In the genomic region with DNA sequence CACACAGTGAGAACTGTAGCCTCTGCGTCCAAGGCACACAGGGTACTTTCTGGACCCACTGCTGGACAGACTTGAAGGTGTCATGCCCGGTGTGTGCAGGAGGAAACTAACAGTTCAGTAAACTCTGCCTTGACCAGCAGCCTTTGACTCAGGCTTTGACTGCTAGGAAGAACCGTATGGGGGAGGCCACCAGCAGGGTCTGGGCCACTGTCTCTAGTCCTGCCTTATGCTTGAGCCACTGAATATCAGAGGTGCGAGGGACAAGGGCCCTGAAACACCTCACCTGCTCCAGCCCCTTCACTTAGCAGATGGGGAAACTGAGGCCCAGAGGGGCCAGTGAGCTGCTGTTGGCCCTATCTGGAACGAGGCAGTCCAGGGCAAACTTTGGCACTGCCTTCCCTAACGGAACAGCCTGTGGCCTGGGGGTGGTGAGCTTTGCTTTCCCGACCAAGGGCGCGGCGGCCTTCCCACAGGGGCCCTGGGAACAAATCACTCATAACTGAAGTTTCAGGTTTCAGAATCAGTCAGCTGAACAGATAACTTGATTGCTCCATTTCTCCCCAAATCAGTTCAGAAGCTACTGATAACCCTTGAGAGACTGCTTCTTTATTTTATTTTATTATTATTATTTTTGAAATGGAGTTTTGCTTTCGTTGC, we compare ENCODE assay signal across 8 cellular contexts.
DNase-seq lines count a peak whose midpoint lies in the region; ATAC-seq and TF ChIP-seq lines count a peak whose summit lies in the region.

No MANE protein-coding gene starts in this region.

- no peaks in the 10 kb centered on the region for H3K9me3 ChIP-seq in body of pancreas

- H3K4me3 ChIP-seq in body of pancreas, result no peak overlapping the region

- H3K9me3 Mint-ChIP-seq in activated T-cell treated with anti-CD3 and anti-CD28 coated beads, Interleukin-2, amount 50 U/mL, for 24 hours, result no peaks in the 10 kb centered on the region

- no peaks in the 10 kb centered on the region for H3K4me1 ChIP-seq in body of pancreas

- H3K27me3 ChIP-seq in body of pancreas, result no peaks in the 10 kb centered on the region

- no peak overlapping the region for H3K27ac ChIP-seq in body of pancreas

- DNase-seq in activated T-cell treated with anti-CD3 and anti-CD28 coated beads, Interleukin-2, amount 50 U/mL, for 24 hours, result peak; percentile 75
- peak; percentile 46 to 60 for DNase-seq in stimulated activated CD8-positive, alpha-beta memory T cell treated with anti-CD3 and anti-CD28 coated beads, Interleukin-15, amount 100 ng/mL, for 48 hours (ENCODE audit: low read depth in 2 of 2)
- DNase-seq in body of pancreas (no peak), amniotic stem cell (lab: John Stamatoyannopoulos, UW) (no peak), SW480 (ENCODE audit: low spot score) (no peak), NCI-H1105 (lab: John Stamatoyannopoulos, UW) (no peak)

- peak overlapping the region; percentile 50 for H3K27ac Mint-ChIP-seq in activated T-cell treated with anti-CD3 and anti-CD28 coated beads, Interleukin-2, amount 50 U/mL, for 24 hours

- intact Hi-C loops in body of pancreas (cut with DNase I), result no loop called here

- no peaks in the 10 kb centered on the region for H3K36me3 ChIP-seq in body of pancreas (replicated peaks in 1 of 2; ENCODE audit: insufficient read depth in 1 of 2, low read depth in 2 of 2)

- no peak overlapping the region for H3K4me3 Mint-ChIP-seq in activated T-cell treated with anti-CD3 and anti-CD28 coated beads, Interleukin-2, amount 50 U/mL, for 24 hours

- ATAC-seq in GM19023 (IDR thresholded peaks at IDR 0.05; ENCODE audit: unreplicated experiment) (peak; percentile 46), HG02885 (IDR thresholded peaks at IDR 0.05; ENCODE audit: poor library complexity, unreplicated experiment) (peak; percentile 71), body of pancreas (no peak)

- peaks cover 56% of the 10 kb centered on the region for H3K4me1 Mint-ChIP-seq in activated T-cell treated with anti-CD3 and anti-CD28 coated beads, Interleukin-2, amount 50 U/mL, for 24 hours (ENCODE audit: low read depth)

- 88 to 93% methylated on average over 8 to 11 of the region's 11 CpGs for WGBS in body of pancreas, 2 donors

- no peak for TF ChIP-seq POLR2A in body of pancreas (IDR thresholded peaks at IDR 0.05)

- no peaks in the 10 kb centered on the region for H3K27me3 Mint-ChIP-seq in activated T-cell treated with anti-CD3 and anti-CD28 coated beads, Interleukin-2, amount 50 U/mL, for 24 hours

- TF ChIP-seq CTCF in body of pancreas (IDR thresholded peaks at IDR 0.05), result no peak

- peaks cover 9% of the 10 kb centered on the region for H3K36me3 Mint-ChIP-seq in activated T-cell treated with anti-CD3 and anti-CD28 coated beads, Interleukin-2, amount 50 U/mL, for 24 hours (ENCODE audit: low read depth)

Comparison
In these comparisons a context has a peak if more than half of its experiments do, and no peak if none do; other contexts are left out.
1. DNase-seq: peak in activated T-cell treated with anti-CD3 and anti-CD28 coated beads, Interleukin-2, amount 50 U/mL, for 24 hours (single experiment) and stimulated activated CD8-positive, alpha-beta memory T cell treated with anti-CD3 and anti-CD28 coated beads, Interleukin-15, amount 100 ng/mL, for 48 hours (2 of 2); none in body of pancreas (0 of 4), amniotic stem cell (single experiment), SW480 (single experiment) and NCI-H1105 (single experiment).